11 cellular contexts compared by ENCODE assay signal in the genomic region with DNA sequence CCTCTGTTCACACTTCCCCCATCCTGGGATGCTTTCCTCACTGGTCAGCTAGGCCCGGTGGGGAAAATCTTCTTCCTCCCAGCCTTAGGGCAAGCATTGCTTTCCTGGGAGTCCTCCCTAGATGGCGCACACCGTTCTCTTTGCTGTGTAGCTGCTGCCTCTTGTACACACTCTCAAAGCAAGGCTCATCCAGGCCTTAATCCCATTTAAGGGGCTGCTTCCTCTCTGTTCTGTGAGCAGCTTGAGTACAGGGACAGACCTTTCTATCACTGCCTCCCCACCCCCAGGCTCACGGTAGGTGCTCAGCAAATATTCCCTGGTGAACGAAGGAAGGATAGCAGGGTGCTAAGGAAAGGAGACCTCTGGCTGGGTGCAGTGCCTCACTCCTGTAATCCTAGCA. TPM values are rescaled to one million over a fixed set of nuclear protein-coding genes. Genes with fewer than 3 reads are reported as not detected.
DNase-seq lines count a peak whose midpoint lies in the region; ATAC-seq and TF ChIP-seq lines count a peak whose summit lies in the region.
"Had no signal": no experiment of that assay in that cellular context is flagged by ENCODE, and none has a peak within 500 bp of the region (broad histone marks: within the 10 kb centered on the region; RNA-seq: fewer than 3 reads in every experiment).

No MANE protein-coding gene starts in this region.

- CTCF ChIA-PET in HEK293T (lab: Yijun Ruan, JAX), result no interaction called here
- CTCF ChIA-PET in naive thymus-derived CD4-positive, alpha-beta T cell (lab: Charles Lee), result interaction anchor here (0.6 kb wide), 1 partner anchor 145 kb away, joined by 3 read pairs; no protein-coding TSS in a partner anchor

- intact Hi-C loops in naive thymus-derived CD4-positive, alpha-beta T cell (cut with micrococcal nuclease), result no loop called here

- no peaks in the 10 kb centered on the region for H3K36me3 ChIP-seq in RWPE2 (ENCODE audit: low read depth)
- H3K36me3 ChIP-seq in naive thymus-derived CD4-positive, alpha-beta T cell (ENCODE audit: control insufficient read depth in 2 of 3, insufficient read depth in 3 of 3, low read length in 3 of 3), result no peaks in the 10 kb centered on the region
- H3K36me3 ChIP-seq: ovary had no signal

- ATAC-seq in RWPE2 (ENCODE audit: low read depth) (peak; percentile 28; the same call in 2 of the 3 replicates), foreskin keratinocyte (peak; percentile 12), HG03108 (IDR thresholded peaks at IDR 0.05; ENCODE audit: unreplicated experiment) (no peak)
- ATAC-seq in naive thymus-derived CD4-positive, alpha-beta T cell, result no peak
- ATAC-seq in naive thymus-derived CD8-positive, alpha-beta T cell, result no peak

- H3K36me3 Mint-ChIP-seq in naive thymus-derived CD4-positive, alpha-beta T cell, result no peaks in the 10 kb centered on the region
- H3K36me3 Mint-ChIP-seq in naive thymus-derived CD8-positive, alpha-beta T cell, result no peaks in the 10 kb centered on the region

- no peaks in the 10 kb centered on the region for H3K4me1 Mint-ChIP-seq in naive thymus-derived CD4-positive, alpha-beta T cell
- no peaks in the 10 kb centered on the region for H3K4me1 Mint-ChIP-seq in naive thymus-derived CD8-positive, alpha-beta T cell

- H3K4me3 ChIP-seq in RWPE2 (ENCODE audit: severe bottlenecking), result no peak overlapping the region
- no peak overlapping the region for H3K4me3 ChIP-seq in naive thymus-derived CD4-positive, alpha-beta T cell (ENCODE audit: low read length)
- H3K4me3 ChIP-seq: ovary had no signal

- H3K27me3 Mint-ChIP-seq in naive thymus-derived CD4-positive, alpha-beta T cell, result peaks cover 0 to 5% (median 0%) of the 10 kb centered on the region in 5 donors
- peaks cover 0 to 1% (median 0%) of the 10 kb centered on the region in 5 donors for H3K27me3 Mint-ChIP-seq in naive thymus-derived CD8-positive, alpha-beta T cell

- TF ChIP-seq CTCF in AG09319 (IDR thresholded peaks at IDR 0.05; ENCODE audit: low read depth, low read length) (peak; percentile 18), RWPE2 (IDR thresholded peaks at IDR 0.05; ENCODE audit: poor library complexity, severe bottlenecking) (no peak), foreskin keratinocyte (conservative IDR thresholded peaks at IDR 0.05) (peak; percentile 42)

- H3K27ac Mint-ChIP-seq in naive thymus-derived CD4-positive, alpha-beta T cell, result no peak overlapping the region
- no peak overlapping the region for H3K27ac Mint-ChIP-seq in naive thymus-derived CD8-positive, alpha-beta T cell
- H3K27ac Mint-ChIP-seq: dendritic cell treated with granulocyte-macrophage colony-stimulating factor and Interleukin-4, amounts not matched to agents 40 ng/mL and 50 ng/mL, for 4 days had no signal

- no peak overlapping the region for H3K27ac ChIP-seq in RWPE2 (ENCODE audit: poor library complexity, severe bottlenecking)
- H3K27ac ChIP-seq in foreskin keratinocyte, result no peak overlapping the region
- H3K27ac ChIP-seq in naive thymus-derived CD4-positive, alpha-beta T cell (ENCODE audit: low read depth, low read length), result no peak overlapping the region
- H3K27ac ChIP-seq: ovary had no signal

- no peaks in the 10 kb centered on the region for H3K9me3 ChIP-seq in RWPE2 (ENCODE audit: severe bottlenecking)
- no peaks in the 10 kb centered on the region for H3K9me3 ChIP-seq in naive thymus-derived CD4-positive, alpha-beta T cell (ENCODE audit: control insufficient read depth in 2 of 3, low read length in 3 of 3)
- H3K9me3 ChIP-seq: ovary had no signal

- no peaks in the 10 kb centered on the region for H3K27me3 ChIP-seq in RWPE2 (ENCODE audit: insufficient read depth, poor library complexity, severe bottlenecking)
- H3K27me3 ChIP-seq in foreskin keratinocyte, result no peaks in the 10 kb centered on the region
- H3K27me3 ChIP-seq in naive thymus-derived CD4-positive, alpha-beta T cell (ENCODE audit: control insufficient read depth in 2 of 2, insufficient read depth in 2 of 2, low read length in 2 of 2), result no peaks in the 10 kb centered on the region
- H3K27me3 ChIP-seq: ovary had no signal

- DNase-seq in AG09319 (ENCODE audit: extremely low read depth, low read depth), result no peak
- DNase-seq in HEK293T (ENCODE audit: extremely low spot score), result peak; percentile 59
- no peak for DNase-seq in RWPE2 (ENCODE audit: low spot score)
- no peak for DNase-seq in foreskin keratinocyte
- DNase-seq in naive thymus-derived CD4-positive, alpha-beta T cell, result no peak
- no peak for DNase-seq in C1 segment of cervical spinal cord (lab: John Stamatoyannopoulos, UW)
- no peak for DNase-seq in naive thymus-derived CD8-positive, alpha-beta T cell
- DNase-seq: ovary, T-helper 9 cell had no signal

- H3K4me3 Mint-ChIP-seq in naive thymus-derived CD4-positive, alpha-beta T cell, result no peak overlapping the region
- H3K4me3 Mint-ChIP-seq in naive thymus-derived CD8-positive, alpha-beta T cell, result no peak overlapping the region
- H3K4me3 Mint-ChIP-seq: dendritic cell treated with granulocyte-macrophage colony-stimulating factor and Interleukin-4, amounts not matched to agents 40 ng/mL and 50 ng/mL, for 4 days had no signal

- peaks cover 0 to 2% (median 0%) of the 10 kb centered on the region in 11 donors for H3K9me3 Mint-ChIP-seq in naive thymus-derived CD4-positive, alpha-beta T cell
- H3K9me3 Mint-ChIP-seq in naive thymus-derived CD8-positive, alpha-beta T cell, result no peaks in the 10 kb centered on the region
- H3K9me3 Mint-ChIP-seq: dendritic cell treated with granulocyte-macrophage colony-stimulating factor and Interleukin-4, amounts not matched to agents 40 ng/mL and 50 ng/mL, for 4 days had no signal

- H3K4me1 ChIP-seq in RWPE2 (ENCODE audit: insufficient read depth, poor library complexity, severe bottlenecking) (no peaks in the 10 kb centered on the region), foreskin keratinocyte (no peaks in the 10 kb centered on the region)
- H3K4me1 ChIP-seq in naive thymus-derived CD4-positive, alpha-beta T cell (ENCODE audit: control insufficient read depth in 2 of 2, insufficient read depth in 2 of 2, low read length in 2 of 2), result no peaks in the 10 kb centered on the region

- POLR2A ChIA-PET in HEK293T (lab: Yijun Ruan, JAX), result no interaction called here
- POLR2A ChIA-PET in naive thymus-derived CD4-positive, alpha-beta T cell (lab: Charles Lee), result no interaction called here
- POLR2A ChIA-PET in naive thymus-derived CD8-positive, alpha-beta T cell (lab: Charles Lee), result no interaction called here

TF ChIP-seq in HEK293T, 16 proteins besides CTCF, POLR2A, EP300 and RAD21:
- TF ChIP-seq FOXA1 (IDR thresholded peaks at IDR 0.05) (no peak), FOXK2 (IDR thresholded peaks at IDR 0.05) (no peak), ELF4 (IDR thresholded peaks at IDR 0.05) (no peak), CTBP1 (IDR thresholded peaks at IDR 0.05; ENCODE audit: borderline replicate concordance) (no peak), LEF1 (IDR thresholded peaks at IDR 0.05; ENCODE audit: borderline replicate concordance) (no peak), SP1 (IDR thresholded peaks at IDR 0.05) (no peak), BHLHE40 (IDR thresholded peaks at IDR 0.05; ENCODE audit: borderline replicate concordance) (no peak), PKNOX1 (IDR thresholded peaks at IDR 0.05) (no peak)

RNA-seq across cellular contexts. Expression of gene SLC7A10, which starts 11.0 kb away (rescaled TPM):
- not detected in 2 replicates for total RNA-seq in foreskin keratinocyte
- polyA plus RNA-seq in foreskin keratinocyte, result not detected in 2 replicates
- total RNA-seq in naive thymus-derived CD4-positive, alpha-beta T cell, result not detected
- not detected for polyA plus RNA-seq in naive thymus-derived CD4-positive, alpha-beta T cell
- not detected for total RNA-seq in naive thymus-derived CD8-positive, alpha-beta T cell
- polyA plus RNA-seq in naive thymus-derived CD8-positive, alpha-beta T cell, result not detected
- total RNA-seq: ovary had no signal
- polyA plus RNA-seq: ovary had no signal

RNA-seq across cellular contexts. Expression of gene LRP3, which starts 20.5 kb away (rescaled TPM):
- total RNA-seq in foreskin keratinocyte, result 11.4 and 12.9 TPM in 2 replicates
- polyA plus RNA-seq in foreskin keratinocyte, result 14.2 and 15.0 TPM in 2 replicates
- total RNA-seq in naive thymus-derived CD4-positive, alpha-beta T cell, result 1 to 10 TPM in 1 of 5 experiments, under 1 TPM in 3, not detected in 1; 0.34 to 2.6 (median 0.40) TPM
- not detected for polyA plus RNA-seq in naive thymus-derived CD4-positive, alpha-beta T cell
- total RNA-seq in naive thymus-derived CD8-positive, alpha-beta T cell, result not detected
- polyA plus RNA-seq in naive thymus-derived CD8-positive, alpha-beta T cell, result not detected

Comparison
In these comparisons a context has a peak if more than half of its experiments do, and no peak if none do; other contexts are left out.
1. ATAC-seq: peak in RWPE2 (single experiment) and foreskin keratinocyte (single experiment); none in naive thymus-derived CD4-positive, alpha-beta T cell (single experiment), HG03108 (single experiment) and naive thymus-derived CD8-positive, alpha-beta T cell (0 of 2).